ENCODE assay signal across 8 cellular contexts in genomic region chrX:68498508-68499379, GRCh38. TPM values are rescaled to one million over a fixed set of nuclear protein-coding genes. Genes with fewer than 3 reads are reported as not detected.
DNase-seq lines count a peak whose midpoint lies in the region; TF ChIP-seq lines count a peak whose summit lies in the region.

Gene YIPF6 (plus strand): TSS chrX:68499051. CDS start chrX:68499067, 16 bp downstream.

- H3K27ac Mint-ChIP-seq in HFFc6 = peak within 1 kb of the TSS; percentile 98
- peak within 1 kb of the TSS; percentile 98 for H3K27ac Mint-ChIP-seq in type B pancreatic cell

- peak within 1 kb of the TSS; percentile 93 for H3K9ac ChIP-seq in adipocyte (ENCODE audit: low read length)

- H3K4me3 Mint-ChIP-seq in HFFc6 (peak within 1 kb of the TSS; percentile 92), type B pancreatic cell (peak within 1 kb of the TSS; percentile 95)

- H3K4me1 ChIP-seq in adipocyte (ENCODE audit: control insufficient read depth, insufficient read depth, low read length) (peaks cover 3% of the 10 kb centered on the region), cardiac muscle cell (ENCODE audit: low read depth) (no peaks in the 10 kb centered on the region)

- H3K9me3 Mint-ChIP-seq in HFFc6 (no peaks in the 10 kb centered on the region), type B pancreatic cell (no peaks in the 10 kb centered on the region)

- H3K27me3 Mint-ChIP-seq in HFFc6 (ENCODE audit: insufficient read depth) = peaks cover 1% of the 10 kb centered on the region; the same call in 1 of the 2 replicates
- no peaks in the 10 kb centered on the region for H3K27me3 Mint-ChIP-seq in type B pancreatic cell

- H3K36me3 ChIP-seq in adipocyte (ENCODE audit: control insufficient read depth, insufficient read depth, low read length, severe bottlenecking) = no peaks in the 10 kb centered on the region
- no peaks in the 10 kb centered on the region for H3K36me3 ChIP-seq in cardiac muscle cell

- peak within 1 kb of the TSS; percentile 60 for H3K4me3 ChIP-seq in GM12865 (ENCODE audit: low read depth, low read length)
- peak within 1 kb of the TSS; percentile 90 for H3K4me3 ChIP-seq in adipocyte (ENCODE audit: low read length)
- H3K4me3 ChIP-seq in cardiac muscle cell = peak within 1 kb of the TSS; percentile 60

- H3K36me3 Mint-ChIP-seq in HFFc6 (ENCODE audit: low read depth) (no peaks in the 10 kb centered on the region; the same call in 1 of the 2 replicates), type B pancreatic cell (no peaks in the 10 kb centered on the region)

- H3K9me3 ChIP-seq in adipocyte (ENCODE audit: control insufficient read depth, low read length) (no peaks in the 10 kb centered on the region), cardiac muscle cell (ENCODE audit: low read depth) (no peaks in the 10 kb centered on the region)

- H3K4me1 Mint-ChIP-seq in HFFc6 (ENCODE audit: low read depth) (peaks cover 18% of the 10 kb centered on the region), type B pancreatic cell (ENCODE audit: unreplicated experiment) (no peaks in the 10 kb centered on the region)

- H3K27me3 ChIP-seq in adipocyte (replicated peaks; ENCODE audit: control insufficient read depth, insufficient read depth, low read length) (peaks cover 5% of the 10 kb centered on the region), cardiac muscle cell (no peaks in the 10 kb centered on the region)

- DNase-seq in GM12865 (ENCODE audit: low read depth) (peak; percentile 81), HFFc6 (peak; percentile 59), NCI-H1048 (lab: John Stamatoyannopoulos, UW) (peak; percentile 13), T follicular helper cell (ENCODE audit: low read depth) (peak; percentile 40), adipocyte (ENCODE audit: low read depth) (peak; percentile 85), cardiac muscle cell (ENCODE audit: low read depth in 1 of 2, low spot score in 1 of 2) (peak; percentile 75 to 78), pons (ENCODE audit: low spot score) (peak; percentile 56), type B pancreatic cell (ENCODE audit: extremely low spot score, unreplicated experiment) (peak; percentile 80)

- TF ChIP-seq CTCF in GM12865 (IDR thresholded peaks at IDR 0.05; ENCODE audit: insufficient read depth, low read depth, low read length, missing control alignments) (no peak), HFFc6 (IDR thresholded peaks at IDR 0.05) (no peak), cardiac muscle cell (IDR thresholded peaks at IDR 0.05; ENCODE audit: low read depth, low read length) (no peak), type B pancreatic cell (conservative IDR thresholded peaks at IDR 0.05) (no peak)

- H3K27ac ChIP-seq in cardiac muscle cell = peak within 1 kb of the TSS; percentile 96

RNA-seq across cellular contexts. Expression of gene YIPF6, which starts in this region (rescaled TPM):
- total RNA-seq in HFFc6 (2021; fragmentation: NEBNext Ultra II Directional; extraction: Animal tissue kit (Norgen Biotek cat#: 25700)) = 10 to 100 TPM; 35.5 to 46.2 (median 38.0) TPM
- 17.0 and 20.7 TPM in 2 replicates for total RNA-seq in cardiac muscle cell
- 39.2 and 53.9 TPM in 2 replicates for polyA plus RNA-seq in cardiac muscle cell
- 34.9 and 39.1 TPM in 2 replicates for total RNA-seq in type B pancreatic cell (ENCODE audit: low replicate concordance)

Comparison
In these comparisons a context has a peak if more than half of its experiments do, and no peak if none do; other contexts are left out.
1. Peak in every context shown above with its lines: DNase-seq, H3K4me3 ChIP-seq and H3K27ac ChIP-seq.
2. DNase-seq: peak in every context shown above with its lines; median percentile 85 in adipocyte; 81 in GM12865; 80 in type B pancreatic cell; 76 in cardiac muscle cell; 59 in HFFc6; 56 in pons; 40 in T follicular helper cell; 13 in NCI-H1048.